1 cellular context compared by ENCODE assay signal in genomic region chr2:82316573-82317371, GRCh38.
TF ChIP-seq lines count a peak whose summit lies in the region.

No MANE protein-coding gene starts in this region.

TF ChIP-seq in H1, 55 proteins besides CTCF, POLR2A, EP300 and RAD21 (continued from another document):
- TF ChIP-seq CHD7 (IDR thresholded peaks at IDR 0.05; ENCODE audit: insufficient replicate concordance, low read length) (no peak), SP1 (IDR thresholded peaks at IDR 0.05; ENCODE audit: low read depth, low read length) (no peak), NRF1 (IDR thresholded peaks at IDR 0.05; ENCODE audit: low read depth, low read length) (no peak), CEBPB (IDR thresholded peaks at IDR 0.05; ENCODE audit: low read depth, low read length) (no peak), SIX5 (IDR thresholded peaks at IDR 0.05; ENCODE audit: low read depth, low read length) (no peak), SRF (IDR thresholded peaks at IDR 0.05; ENCODE audit: low read depth, low read length) (no peak), SIRT6 (IDR thresholded peaks at IDR 0.05; ENCODE audit: low read length) (no peak), KDM1A (IDR thresholded peaks at IDR 0.05; ENCODE audit: borderline replicate concordance, low read length) (no peak), JUN (IDR thresholded peaks at IDR 0.05; ENCODE audit: low read depth, low read length) (no peak), POLR2AphosphoS5 (IDR thresholded peaks at IDR 0.05; ENCODE audit: low read depth, low read length) (no peak), RBBP5 (IDR thresholded peaks at IDR 0.05; ENCODE audit: borderline replicate concordance, low read depth, low read length) (no peak), BACH1 (IDR thresholded peaks at IDR 0.05; ENCODE audit: low read length) (no peak), POU5F1 (IDR thresholded peaks at IDR 0.05; ENCODE audit: low read depth, low read length) (no peak), TEAD4 (IDR thresholded peaks at IDR 0.05; ENCODE audit: low read depth, low read length) (no peak), JUND (IDR thresholded peaks at IDR 0.05; ENCODE audit: low read length) (no peak)
TF ChIP-seq in H1: peak in this region for 0.
